ENCODE assay signal across 8 cellular contexts in genomic region chr5:72015103-72015548, GRCh38.
A peak's percentile ranks its signal among the peaks of the same experiment; 100 is the strongest.
DNase-seq lines count a peak whose midpoint lies in the region; ATAC-seq and TF ChIP-seq lines count a peak whose summit lies in the region.

No MANE protein-coding gene starts in this region.

- no peaks in the 10 kb centered on the region for H4K20me1 ChIP-seq in fibroblast of lung (ENCODE audit: control insufficient read depth, extremely low read depth, insufficient read depth, low read length)

- no peaks in the 10 kb centered on the region for H3K9me3 Mint-ChIP-seq in activated CD4-positive, alpha-beta T cell treated with anti-CD3 and anti-CD28 coated beads for 36 hours (ENCODE audit: low read depth)

- POLR2A ChIA-PET in activated CD4-positive, alpha-beta T cell treated with anti-CD3 and anti-CD28 coated beads for 36 hours (lab: Charles Lee): no interaction called here
- POLR2A ChIA-PET in GM10248 (lab: Yijun Ruan, JAX): no interaction called here

- ATAC-seq in activated CD4-positive, alpha-beta T cell treated with anti-CD3 and anti-CD28 coated beads for 36 hours: peak; percentile 55

- peaks cover 27% of the 10 kb centered on the region for H3K27me3 Mint-ChIP-seq in activated CD4-positive, alpha-beta T cell treated with anti-CD3 and anti-CD28 coated beads for 36 hours

- no peak overlapping the region for H3K4me3 ChIP-seq in fibroblast of lung (replicated peaks in 1 of 4; ENCODE audit: control extremely low read depth in 1 of 4, insufficient read depth in 1 of 4, low read depth in 3 of 4, low read length in 4 of 4)

- H3K9me3 ChIP-seq in fibroblast of lung (ENCODE audit: control insufficient read depth, insufficient read depth, low read depth, low read length): no peaks in the 10 kb centered on the region

- peak; percentile 40 for DNase-seq in activated CD4-positive, alpha-beta T cell treated with anti-CD3 and anti-CD28 coated beads for 36 hours
- DNase-seq in activated CD4-positive, alpha-beta T cell treated with anti-CD3 and anti-CD28 coated beads, Interleukin-2, amount 50 U/mL, for 1 hour: no peak
- DNase-seq in OCI-M1 (lab: John Stamatoyannopoulos, UW): peak; percentile 97
- DNase-seq in fibroblast of lung (ENCODE audit: low read depth in 2 of 2): peak; percentile 75 to 96
- peak; percentile 10 for DNase-seq in smooth muscle cell of the brain vasculature (ENCODE audit: low read depth, low spot score)
- no peak for DNase-seq in GDM1 (lab: John Stamatoyannopoulos, UW)
- DNase-seq in T-helper 1 cell: no peak
- no peak for DNase-seq in GM10248 (ENCODE audit: extremely low spot score)

- TF ChIP-seq CTCF in fibroblast of lung (conservative IDR thresholded peaks at IDR 0.05 in 1 of 2, IDR thresholded peaks at IDR 0.05 in 1 of 2; ENCODE audit: low read depth in 1 of 2, low read length in 2 of 2) (no peak), GM10248 (IDR thresholded peaks at IDR 0.05; ENCODE audit: control extremely low read depth, extremely low read depth, low read depth, missing control alignments) (no peak)

- H3K27me3 ChIP-seq in fibroblast of lung (ENCODE audit: control insufficient read depth, insufficient read depth, low read length): peaks cover 2% of the 10 kb centered on the region

- H3K4me2 ChIP-seq in fibroblast of lung (ENCODE audit: extremely low read depth, insufficient read depth, low read length): no peak overlapping the region

- H3K4me1 ChIP-seq in fibroblast of lung (ENCODE audit: control insufficient read depth, extremely low read depth, insufficient read depth, low read length): no peaks in the 10 kb centered on the region

- intact Hi-C loops in activated CD4-positive, alpha-beta T cell treated with anti-CD3 and anti-CD28 coated beads for 36 hours (cut with DNase I, micrococcal nuclease): no loop called here

- no peak overlapping the region for H3K4me3 Mint-ChIP-seq in activated CD4-positive, alpha-beta T cell treated with anti-CD3 and anti-CD28 coated beads for 36 hours

- H3K4me1 Mint-ChIP-seq in activated CD4-positive, alpha-beta T cell treated with anti-CD3 and anti-CD28 coated beads for 36 hours: peaks cover 5% of the 10 kb centered on the region

- no peaks in the 10 kb centered on the region for H3K79me2 ChIP-seq in fibroblast of lung (ENCODE audit: control insufficient read depth, insufficient read depth, low read length)

- no peak overlapping the region for H3K27ac ChIP-seq in fibroblast of lung (ENCODE audit: insufficient read depth, low read length)

- CTCF ChIA-PET in activated CD4-positive, alpha-beta T cell treated with anti-CD3 and anti-CD28 coated beads for 36 hours (lab: Charles Lee): interaction anchor here (1.2 kb wide), 1 partner anchor 12 kb away, joined by 5 read pairs; no protein-coding TSS in a partner anchor
- CTCF ChIA-PET in GM10248 (lab: Yijun Ruan, JAX): interaction anchor here (0.8 to 1.8 kb wide), 3 partner anchors 9 to 18 kb away, joined by 3 to 4 read pairs (median 3); no protein-coding TSS in a partner anchor

- H3K36me3 Mint-ChIP-seq in activated CD4-positive, alpha-beta T cell treated with anti-CD3 and anti-CD28 coated beads for 36 hours (ENCODE audit: low read depth): no peaks in the 10 kb centered on the region

- no peak overlapping the region for H3K27ac Mint-ChIP-seq in activated CD4-positive, alpha-beta T cell treated with anti-CD3 and anti-CD28 coated beads for 36 hours

- no peak overlapping the region for H2AFZ ChIP-seq in fibroblast of lung (ENCODE audit: low read length)

- no peaks in the 10 kb centered on the region for H3K36me3 ChIP-seq in fibroblast of lung (ENCODE audit: control insufficient read depth, insufficient read depth, low read length)

- no peak overlapping the region for H3K9ac ChIP-seq in fibroblast of lung (ENCODE audit: insufficient read depth, low read length)

Comparison
In these comparisons a context has a peak if more than half of its experiments do, and no peak if none do; other contexts are left out.
1. DNase-seq: peak in activated CD4-positive, alpha-beta T cell treated with anti-CD3 and anti-CD28 coated beads for 36 hours (single experiment), OCI-M1 (single experiment), fibroblast of lung (2 of 2) and smooth muscle cell of the brain vasculature (single experiment); none in activated CD4-positive, alpha-beta T cell treated with anti-CD3 and anti-CD28 coated beads, Interleukin-2, amount 50 U/mL, for 1 hour (single experiment), GDM1 (single experiment), T-helper 1 cell (0 of 5) and GM10248 (single experiment).